ENCODE assay signal across 9 cellular contexts in the genomic region with DNA sequence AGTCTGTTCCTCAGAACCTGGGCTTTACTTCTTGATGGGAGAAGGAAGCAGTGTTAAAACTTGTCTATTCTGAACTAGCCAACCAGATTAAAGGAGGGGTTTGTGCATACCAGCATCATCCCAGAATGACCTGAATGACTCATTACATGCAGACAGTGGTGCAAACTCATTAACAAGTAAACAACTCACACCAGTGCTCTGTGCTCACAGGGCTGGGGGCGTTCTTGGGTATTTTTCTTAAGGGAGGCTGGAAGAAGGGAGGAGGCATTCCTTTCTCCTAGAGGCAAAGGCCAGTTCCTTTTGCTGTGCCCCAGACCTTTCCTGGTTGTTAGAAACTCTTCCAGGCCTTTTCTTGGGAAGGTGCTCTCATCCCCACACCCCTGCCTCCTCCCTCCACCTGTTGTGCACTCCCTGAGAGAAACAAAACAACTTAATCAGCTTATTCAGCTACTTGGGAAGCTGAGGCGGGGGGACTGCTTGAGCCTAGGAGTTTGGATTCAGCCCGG. TPM values are rescaled to one million over a fixed set of nuclear protein-coding genes. Genes with fewer than 3 reads are reported as not detected.
DNase-seq lines count a peak whose midpoint lies in the region; ATAC-seq, FAIRE-seq and TF ChIP-seq lines count a peak whose summit lies in the region.
"Not testable (repeated sequence)": the region's sequence is repeated elsewhere in the genome, so short reads cannot be mapped to it uniquely, and the experiment has no call there.
"Had no signal": no experiment of that assay in that cellular context is flagged by ENCODE, and none has a peak within 500 bp of the region (broad histone marks: within the 10 kb centered on the region; RNA-seq: fewer than 3 reads in every experiment).

No MANE protein-coding gene starts in this region.

- FAIRE-seq in RCC 7860 (lab: Jason Lieb, UNC); K562 (lab: Jason Lieb, UNC): not testable (repeated sequence)
- peak; percentile 65 for FAIRE-seq in urothelium cell line (lab: Jason Lieb, UNC)

- intact Hi-C loops in K562 (cut with micrococcal nuclease) = not testable (repeated sequence)

- H3K9me2 ChIP-seq in GM23248 (ENCODE audit: insufficient read depth); hepatocyte (replicated peaks; ENCODE audit: insufficient read depth): not testable (repeated sequence)

- not testable (repeated sequence) for H3F3A ChIP-seq in GM23248 (ENCODE audit: insufficient read depth)

- not testable (repeated sequence) for H3K4me1 ChIP-seq in GM23248 (ENCODE audit: insufficient read depth); K562 (replicated peaks in 1 of 2; ENCODE audit: control insufficient read depth in 2 of 2, insufficient read depth in 2 of 2, low read length in 2 of 2); hepatocyte (ENCODE audit: insufficient read depth); mesodermal cell (ENCODE audit: control insufficient read depth, insufficient read depth, low read length, poor library complexity, severe bottlenecking)
- peaks cover 13% of the 10 kb centered on the region; the same call in 1 of the 2 replicates for H3K4me1 ChIP-seq in HUES64 (ENCODE audit: insufficient read depth, low read length)

- not testable (repeated sequence) for ATAC-seq in K562

- H3K9me1 ChIP-seq in K562 (ENCODE audit: control insufficient read depth, insufficient read depth, low read length) = not testable (repeated sequence)

- in situ Hi-C loops in GM23248 (cut with MboI); K562 (cut with MboI): not testable (repeated sequence)

- H3K9me3 ChIP-seq in GM23248 (ENCODE audit: low read depth); HUES64 (ENCODE audit: insufficient read depth, low read depth, low read length); K562 (replicated peaks; ENCODE audit: control insufficient read depth, insufficient read depth, low read depth, low read length); hepatocyte (ENCODE audit: low read depth); mesodermal cell (ENCODE audit: control insufficient read depth, low read length): not testable (repeated sequence)

- TF ChIP-seq RAD21 in K562 (CRISPR knock-in tag; conservative IDR thresholded peaks at IDR 0.05 in 1 of 2, IDR thresholded peaks at IDR 0.05 in 1 of 2) = not testable (repeated sequence)

- H3K36me3 ChIP-seq in GM23248 (ENCODE audit: low read depth); HUES64 (ENCODE audit: insufficient read depth, low read length); K562 (ENCODE audit: control insufficient read depth, insufficient read depth, low read length); hepatocyte (replicated peaks; ENCODE audit: insufficient read depth, low read depth); mesodermal cell (ENCODE audit: control insufficient read depth, insufficient read depth, low read length): not testable (repeated sequence)

- BruUV-seq in K562 (replicated peaks; lab: Mats Ljungman, UMichigan) = not testable (repeated sequence)

- H3K9ac ChIP-seq in GM23248; HUES64 (ENCODE audit: low read depth, low read length); K562 (ENCODE audit: insufficient read depth in 1 of 2, low read depth in 2 of 2, low read length in 2 of 2): not testable (repeated sequence)

- 47 to 50% methylated on average over 3 of the region's 3 CpGs for WGBS in GM23248 (ENCODE audit: low coverage in 1 of 2, low lambda C conversion rate in 2 of 2, missing lambda C conversion rate in 2 of 2), 2 experiments
- WGBS in HUES64 = 17% methylated on average over 2 of the region's 3 CpGs
- WGBS in K562 (ENCODE audit: insufficient coverage, low coverage, missing lambda C conversion rate) = 16% methylated on average over 3 of the region's 3 CpGs
- 60% methylated on average over 3 of the region's 3 CpGs for WGBS in hepatocyte (ENCODE audit: low lambda C conversion rate, missing lambda C conversion rate)
- no CpG with 5 or more reads among the region's 3 CpGs for WGBS in mesodermal cell (ENCODE audit: insufficient coverage in 2 of 2), 2 experiments

- H2AFZ ChIP-seq in GM23248; K562 (ENCODE audit: low read depth, low read length); hepatocyte: not testable (repeated sequence)

- not testable (repeated sequence) for H3K27ac ChIP-seq in GM23248; K562 (ENCODE audit: extremely low read depth, low read depth, low read length); hepatocyte
- H3K27ac ChIP-seq in HUES64 (ENCODE audit: low read depth, low read length) (peak overlapping the region; percentile 41; the same call in 1 of the 2 replicates), mesodermal cell (ENCODE audit: low read depth, low read length, severe bottlenecking) (peak overlapping the region; percentile 25)

- H3K4me3 ChIP-seq in GM23248; HUES64 (ENCODE audit: low read length); K562; epithelial cell of proximal tubule (ENCODE audit: low read depth, low read length); hepatocyte; mesodermal cell (ENCODE audit: extremely low read depth, insufficient read depth, low read length, poor library complexity, severe bottlenecking): not testable (repeated sequence)

- TF ChIP-seq EP300 in K562 (IDR thresholded peaks at IDR 0.05; ENCODE audit: low read length) = not testable (repeated sequence)

- H4K20me1 ChIP-seq in GM23248 (ENCODE audit: insufficient read depth); K562 (replicated peaks; ENCODE audit: control insufficient read depth, insufficient read depth, low read length); hepatocyte (ENCODE audit: insufficient read depth, poor library complexity, severe bottlenecking): not testable (repeated sequence)

- CTCF ChIA-PET in K562 (lab: Yijun Ruan, JAX; ENCODE audit: low intra/inter-chr PET ratio) = not testable (repeated sequence)

- POLR2A ChIA-PET in K562 (lab: Yijun Ruan, JAX) = not testable (repeated sequence)

- not testable (repeated sequence) for H3K27me3 ChIP-seq in GM23248 (replicated peaks; ENCODE audit: insufficient read depth); HUES64 (ENCODE audit: insufficient read depth, low read length); K562 (ENCODE audit: control insufficient read depth in 2 of 2, insufficient read depth in 2 of 2, low read length in 2 of 2); hepatocyte

- not testable (repeated sequence) for H3K4me2 ChIP-seq in GM23248 (ENCODE audit: unreplicated experiment); K562 (ENCODE audit: insufficient read depth, low read length); hepatocyte

- H3K79me2 ChIP-seq in GM23248 (ENCODE audit: insufficient read depth) = peaks cover 15% of the 10 kb centered on the region
- not testable (repeated sequence) for H3K79me2 ChIP-seq in K562 (ENCODE audit: control insufficient read depth, insufficient read depth, low read length); hepatocyte

- TF ChIP-seq CTCF in K562 (IDR thresholded peaks at IDR 0.05 in 2 of 3, conservative IDR thresholded peaks at IDR 0.05 in 1 of 3; ENCODE audit: insufficient read depth in 2 of 3, low read depth in 1 of 3, low read length in 3 of 3); epithelial cell of proximal tubule (conservative IDR thresholded peaks at IDR 0.05; ENCODE audit: low read depth, low read length); hepatocyte (IDR thresholded peaks at IDR 0.05; ENCODE audit: poor library complexity): not testable (repeated sequence)

- TF ChIP-seq POLR2A in K562 (conservative IDR thresholded peaks at IDR 0.05) = not testable (repeated sequence)

- peak; percentile 42 for DNase-seq in GM23248
- DNase-seq in RCC 7860 (ENCODE audit: low spot score) = peak; percentile 16
- not testable (repeated sequence) for DNase-seq in K562 (ENCODE audit: extremely low read depth in 1 of 4, low spot score in 3 of 4)
- peak; percentile 31 for DNase-seq in epithelial cell of proximal tubule (ENCODE audit: low read depth)
- peak; percentile 12 for DNase-seq in hepatocyte (ENCODE audit: low spot score)
- DNase-seq in urothelium cell line (ENCODE audit: low spot score) = peak; percentile 12

RNA-seq across cellular contexts. Expression of a gene that starts 6.8 kb away (rescaled TPM):
- total RNA-seq in GM23248 (2014; rRNA removed; shearing (Covaris generic)) = 4.3 and 13.3 TPM in 2 replicates
- 7.9 and 10.2 TPM in 2 replicates for polyA plus RNA-seq in GM23248 (2016; fragmentation: Nextera tagmentation; extraction: Ambion mirVana)
- polyA plus RNA-seq in HUES64 (2013, experiment 1 of 2) = 0.75 TPM
- polyA plus RNA-seq in HUES64 (2013, experiment 2 of 2) = 0.76 TPM
- 1.7 TPM in 2 replicates for total RNA-seq in K562 (2011; cell fraction: chromatin; rRNA removed; ENCODE audit: low replicate concordance)
- 0.50 and 0.79 TPM in 2 replicates for total RNA-seq in K562 (2011; cell fraction: nucleolus; rRNA removed)
- 0.61 and 0.66 TPM in 2 replicates for total RNA-seq in K562 (2011; cell fraction: nucleoplasm; rRNA removed)
- total RNA-seq in K562 (2014; rRNA removed) = 0.18 and 0.29 TPM in 2 replicates
- total RNA-seq in K562 (2014; rRNA removed; fragmentation: Illumina TruSeq; extraction: Trizol) = 0.38 and 0.55 TPM in 2 replicates
- 0.41 and 0.87 TPM in 2 replicates for total RNA-seq in K562 (2015; rRNA removed; fragmentation: Illumina TruSeq; extraction: Trizol)
- total RNA-seq in K562 (2021) = 0.22 and 0.51 TPM in 2 replicates
- polyA plus RNA-seq in K562 (2011; rRNA removed) = 0.74 and 0.93 TPM in 2 replicates
- polyA plus RNA-seq in K562 (2011; cell fraction: cytosol; rRNA removed) = 0.12 and 0.53 TPM in 2 replicates
- polyA plus RNA-seq in K562 (2011; cell fraction: nucleus; rRNA removed) = 2.6 and 3.5 TPM in 2 replicates
- 0.36 and 0.56 TPM in 2 replicates for polyA plus RNA-seq in K562 (2012)
- polyA plus RNA-seq in K562 (2014; fragmentation: Illumina TruSeq; extraction: Trizol) = 0.35 and 0.48 TPM in 2 replicates
- polyA plus RNA-seq in K562 (2014; fragmentation: Nextera tagmentation; extraction: Ambion mirVana) = under 1 TPM in 1 of 2 experiments, not detected in 1; 0.11 TPM
- polyA plus RNA-seq in K562 (2014; rRNA removed) = 0.86 and 2.3 TPM in 2 replicates
- 0.21 and 1.5 TPM in 2 replicates for polyA minus RNA-seq in K562 (2011; rRNA and poly(A)+ RNA removed)
- polyA minus RNA-seq in K562 (2011; cell fraction: cytosol; rRNA and poly(A)+ RNA removed) = not detected in 2 replicates
- polyA minus RNA-seq in K562 (2011; cell fraction: nucleus; rRNA and poly(A)+ RNA removed) = 0.67 and 1.9 TPM in 2 replicates
- 2.8 and 9.2 TPM in 2 replicates for total RNA-seq in epithelial cell of proximal tubule
- total RNA-seq in hepatocyte = 0.88 and 6.0 TPM in 2 replicates
- polyA plus RNA-seq in hepatocyte = 2.9 and 5.5 TPM in 2 replicates
- polyA plus RNA-seq in mesodermal cell (2013, experiment 1 of 2) = 7.2 TPM
- polyA plus RNA-seq in mesodermal cell (2013, experiment 2 of 2) = 6.0 TPM
- total RNA-seq: B cell had no signal

RNA-seq across cellular contexts. Expression of a gene that starts 22.1 kb away (rescaled TPM):
- total RNA-seq in GM23248 (2014; rRNA removed; shearing (Covaris generic)) = 49.6 and 59.8 TPM in 2 replicates
- polyA plus RNA-seq in GM23248 (2016; fragmentation: Nextera tagmentation; extraction: Ambion mirVana) (33.6 and 34.4 TPM in 2 replicates), K562 (2011; rRNA removed) (12.6 and 23.5 TPM in 2 replicates), K562 (2014; fragmentation: Illumina TruSeq; extraction: Trizol) (15.6 and 16.0 TPM in 2 replicates), K562 (2014; fragmentation: Nextera tagmentation; extraction: Ambion mirVana) (1 to 10 TPM; 5.8 to 6.2 TPM), K562 (2014; rRNA removed) (12.9 and 18.0 TPM in 2 replicates), hepatocyte (35.8 and 40.6 TPM in 2 replicates)
- 16.1 TPM for polyA plus RNA-seq in HUES64 (2013, experiment 1 of 2)
- polyA plus RNA-seq in HUES64 (2013, experiment 2 of 2) = 20.3 TPM
- 9.7 and 17.2 TPM in 2 replicates for total RNA-seq in K562 (2011; cell fraction: chromatin; rRNA removed; ENCODE audit: low replicate concordance)
- 4.7 and 5.7 TPM in 2 replicates for total RNA-seq in K562 (2011; cell fraction: nucleolus; rRNA removed)
- 7.6 and 8.1 TPM in 2 replicates for total RNA-seq in K562 (2011; cell fraction: nucleoplasm; rRNA removed)
- total RNA-seq in K562 (2014; rRNA removed) (14.8 and 15.8 TPM in 2 replicates), K562 (2014; rRNA removed; fragmentation: Illumina TruSeq; extraction: Trizol) (20.5 and 22.6 TPM in 2 replicates), K562 (2015; rRNA removed; fragmentation: Illumina TruSeq; extraction: Trizol) (16.5 and 17.5 TPM in 2 replicates), K562 (2021) (20.2 and 21.7 TPM in 2 replicates), epithelial cell of proximal tubule (29.6 and 38.8 TPM in 2 replicates), hepatocyte (47.1 and 50.8 TPM in 2 replicates)
- polyA plus RNA-seq in K562 (2011; cell fraction: cytosol; rRNA removed) = 7.5 and 8.3 TPM in 2 replicates
- polyA plus RNA-seq in K562 (2011; cell fraction: nucleus; rRNA removed) = 8.3 TPM in 2 replicates
- 13.4 and 14.5 TPM in 2 replicates for polyA plus RNA-seq in K562 (2012)
- polyA minus RNA-seq in K562 (2011; rRNA and poly(A)+ RNA removed) = 29.7 and 45.4 TPM in 2 replicates
- 11.9 and 12.0 TPM in 2 replicates for polyA minus RNA-seq in K562 (2011; cell fraction: cytosol; rRNA and poly(A)+ RNA removed)
- polyA minus RNA-seq in K562 (2011; cell fraction: nucleus; rRNA and poly(A)+ RNA removed) = 6.8 and 7.8 TPM in 2 replicates
- 31.8 TPM for polyA plus RNA-seq in mesodermal cell (2013, experiment 1 of 2)
- polyA plus RNA-seq in mesodermal cell (2013, experiment 2 of 2) = 32.6 TPM
